In genomic region chr10:8852546-8852945, GRCh38 we compare ENCODE assay signal across 35 cellular contexts.
"Had no signal": no experiment of that assay in that cellular context is flagged by ENCODE, and none has a peak within 500 bp of the region (broad histone marks: within the 10 kb centered on the region; RNA-seq: fewer than 3 reads in every experiment).

No MANE protein-coding gene starts in this region.

- H3K4me1 ChIP-seq: ascending aorta had no signal

- H3K27me3 ChIP-seq: ascending aorta, cardiac muscle cell had no signal

- H3K36me3 Mint-ChIP-seq: activated CD8-positive, alpha-beta memory T cell treated with anti-CD3 and anti-CD28 coated beads, Interleukin-2, amount 10 ng/mL, durations not matched to agents 7 days and 5 days; activated naive CD4-positive, alpha-beta T cell treated with anti-CD3 and anti-CD28 coated beads, Interleukin-2, amount 10 ng/mL, durations not matched to agents 7 days and 5 days; activated naive CD4-positive, alpha-beta T cell treated with anti-CD3 and anti-CD28 coated beads, Interleukin-2, amount 50 U/mL, for 24 hours; activated naive CD8-positive, alpha-beta T cell; activated naive CD8-positive, alpha-beta T cell treated with anti-CD3 and anti-CD28 coated beads, Interleukin-2, amount 10 ng/mL, durations not matched to agents 7 days and 5 days; brain had no signal

- H3K27ac Mint-ChIP-seq: activated CD4-positive, alpha-beta memory T cell treated with anti-CD3 and anti-CD28 coated beads, Interleukin-2, amount 10 ng/mL, durations not matched to agents 7 days and 5 days; activated CD4-positive, alpha-beta T cell treated with anti-CD3 and anti-CD28 coated beads for 36 hours; activated CD4-positive, alpha-beta T cell treated with anti-CD3 and anti-CD28 coated beads, Interleukin-2, amount 10 ng/mL, durations not matched to agents 7 days and 5 days; activated CD8-positive, alpha-beta memory T cell treated with anti-CD3 and anti-CD28 coated beads, Interleukin-2, amount 10 ng/mL, durations not matched to agents 7 days and 5 days; activated CD8-positive, alpha-beta T cell treated with anti-CD3 and anti-CD28 coated beads, Interleukin-2, amount 10 ng/mL, durations not matched to agents 7 days and 5 days; activated naive CD4-positive, alpha-beta T cell treated with anti-CD3 and anti-CD28 coated beads, Interleukin-2, amount 10 ng/mL, durations not matched to agents 7 days and 5 days; activated naive CD4-positive, alpha-beta T cell treated with anti-CD3 and anti-CD28 coated beads, Interleukin-2, amount 50 U/mL, for 24 hours; activated naive CD8-positive, alpha-beta T cell; activated naive CD8-positive, alpha-beta T cell treated with anti-CD3 and anti-CD28 coated beads, Interleukin-2, amount 10 ng/mL, durations not matched to agents 7 days and 5 days; activated naive CD8-positive, alpha-beta T cell treated with anti-CD3 and anti-CD28 coated beads, Interleukin-2, amount 50 U/mL, for 24 hours; activated T-cell treated with anti-CD3 and anti-CD28 coated beads, Interleukin-2, amount 50 U/mL, for 24 hours; activated T-helper 2 cell treated with anti-CD3 and anti-CD28 coated beads, Interferon-gamma antibody, Interleukin-2, Interleukin-4, amounts not matched to agents 10 μg/mL and 5 μg/mL and 100 μg/mL, durations not matched to agents 14 hours and 24 hours and 36 hours; brain; T-helper 1 cell treated with Interleukin-12 subunit alpha and Interleukin-12 subunit beta and Interleukin-4 antibody, amounts not matched to agents 30 μg/mL and 1 μg/mL, for 36 hours; T-helper 2 cell treated with Interferon-gamma antibody and Interleukin-4, amounts not matched to agents 5 μg/mL and 100 μg/mL, for 36 hours had no signal

- DNase-seq: activated CD4-positive, alpha-beta memory T cell treated with anti-CD3 and anti-CD28 coated beads, Interleukin-2, amount 10 ng/mL, durations not matched to agents 7 days and 5 days; activated CD4-positive, alpha-beta T cell treated with anti-CD3 and anti-CD28 coated beads for 1 hour; activated CD4-positive, alpha-beta T cell treated with anti-CD3 and anti-CD28 coated beads for 36 hours; activated CD4-positive, alpha-beta T cell treated with anti-CD3 and anti-CD28 coated beads for 48 hours; activated CD4-positive, alpha-beta T cell treated with anti-CD3 and anti-CD28 coated beads, Interleukin-2, amount 10 ng/mL, durations not matched to agents 7 days and 5 days; activated CD4-positive, alpha-beta T cell treated with anti-CD3 and anti-CD28 coated beads, Interleukin-2, amount 50 U/mL, for 48 hours; activated CD4-positive, CD25-positive, alpha-beta regulatory T cell; activated CD8-positive, alpha-beta memory T cell treated with anti-CD3 and anti-CD28 coated beads for 24 hours; activated CD8-positive, alpha-beta memory T cell treated with anti-CD3 and anti-CD28 coated beads, Interleukin-2, amount 10 ng/mL, durations not matched to agents 7 days and 5 days; activated CD8-positive, alpha-beta memory T cell treated with anti-CD3 and anti-CD28 coated beads, Interleukin-2, amount 50 U/mL, for 48 hours; activated CD8-positive, alpha-beta T cell treated with anti-CD3 and anti-CD28 coated beads, Interleukin-2, amount 10 ng/mL, durations not matched to agents 7 days and 5 days; activated effector memory CD4-positive, alpha-beta T cell treated with Interleukin-2 at 50 U/mL for 16 hours; activated gamma-delta T cell; activated naive CD4-positive, alpha-beta T cell treated with anti-CD3 and anti-CD28 coated beads, Interleukin-2, amount 10 ng/mL, durations not matched to agents 7 days and 5 days; activated naive CD4-positive, alpha-beta T cell treated with Interleukin-2 at 50 U/mL for 16 hours; activated naive CD8-positive, alpha-beta T cell treated with anti-CD3 and anti-CD28 coated beads, Interleukin-2, amount 10 ng/mL, durations not matched to agents 7 days and 5 days; activated naive CD8-positive, alpha-beta T cell treated with anti-CD3 and anti-CD28 coated beads, Interleukin-2, amount 50 U/mL, for 24 hours; activated T-cell treated with anti-CD3 and anti-CD28 coated beads, Interleukin-2, amount 50 U/mL, for 24 hours; activated T-cell treated with anti-CD3 and anti-CD28 coated beads, Interleukin-2, amount 50 U/mL, for 48 hours; amygdala; anterior cingulate cortex; caudate nucleus; T-helper 1 cell; T-helper 2 cell; T-helper 9 cell had no signal

- H3K9me3 Mint-ChIP-seq: activated CD4-positive, alpha-beta memory T cell treated with anti-CD3 and anti-CD28 coated beads, Interleukin-2, amount 10 ng/mL, durations not matched to agents 7 days and 5 days; activated CD4-positive, alpha-beta T cell treated with anti-CD3 and anti-CD28 coated beads, Interleukin-2, amount 10 ng/mL, durations not matched to agents 7 days and 5 days; activated naive CD4-positive, alpha-beta T cell treated with anti-CD3 and anti-CD28 coated beads, Interleukin-2, amount 10 ng/mL, durations not matched to agents 7 days and 5 days; activated naive CD4-positive, alpha-beta T cell treated with anti-CD3 and anti-CD28 coated beads, Interleukin-2, amount 50 U/mL, for 24 hours; activated naive CD8-positive, alpha-beta T cell treated with anti-CD3 and anti-CD28 coated beads, Interleukin-2, amount 10 ng/mL, durations not matched to agents 7 days and 5 days; activated naive CD8-positive, alpha-beta T cell treated with anti-CD3 and anti-CD28 coated beads, Interleukin-2, amount 50 U/mL, for 24 hours; activated T-cell treated with anti-CD3 and anti-CD28 coated beads, Interleukin-2, amount 50 U/mL, for 24 hours; activated T-helper 2 cell treated with anti-CD3 and anti-CD28 coated beads, Interferon-gamma antibody, Interleukin-2, Interleukin-4, amounts not matched to agents 10 μg/mL and 5 μg/mL and 100 μg/mL, durations not matched to agents 14 hours and 24 hours and 36 hours; brain; central memory CD8-positive, alpha-beta T cell; T-helper 1 cell treated with Interleukin-12 subunit alpha and Interleukin-12 subunit beta and Interleukin-4 antibody, amounts not matched to agents 30 μg/mL and 1 μg/mL, for 36 hours; T-helper 2 cell treated with Interferon-gamma antibody and Interleukin-4, amounts not matched to agents 5 μg/mL and 100 μg/mL, for 36 hours had no signal

- H3K27me3 Mint-ChIP-seq: activated CD4-positive, alpha-beta memory T cell treated with anti-CD3 and anti-CD28 coated beads, Interleukin-2, amount 10 ng/mL, durations not matched to agents 7 days and 5 days; activated naive CD4-positive, alpha-beta T cell treated with anti-CD3 and anti-CD28 coated beads, Interleukin-2, amount 10 ng/mL, durations not matched to agents 7 days and 5 days; brain; central memory CD8-positive, alpha-beta T cell had no signal

- H3K36me3 ChIP-seq: ascending aorta, cardiac muscle cell had no signal

- H3K4me3 ChIP-seq: ascending aorta, cardiac muscle cell had no signal

- H3K4me1 Mint-ChIP-seq: activated CD4-positive, alpha-beta memory T cell treated with anti-CD3 and anti-CD28 coated beads, Interleukin-2, amount 10 ng/mL, durations not matched to agents 7 days and 5 days; activated CD4-positive, alpha-beta T cell treated with anti-CD3 and anti-CD28 coated beads for 36 hours; activated CD4-positive, alpha-beta T cell treated with anti-CD3 and anti-CD28 coated beads, Interleukin-2, amount 10 ng/mL, durations not matched to agents 7 days and 5 days; activated CD8-positive, alpha-beta memory T cell treated with anti-CD3 and anti-CD28 coated beads, Interleukin-2, amount 10 ng/mL, durations not matched to agents 7 days and 5 days; activated naive CD4-positive, alpha-beta T cell treated with anti-CD3 and anti-CD28 coated beads, Interleukin-2, amount 10 ng/mL, durations not matched to agents 7 days and 5 days; activated naive CD4-positive, alpha-beta T cell treated with anti-CD3 and anti-CD28 coated beads, Interleukin-2, amount 50 U/mL, for 24 hours; activated naive CD8-positive, alpha-beta T cell treated with anti-CD3 and anti-CD28 coated beads, Interleukin-2, amount 10 ng/mL, durations not matched to agents 7 days and 5 days; brain; central memory CD8-positive, alpha-beta T cell had no signal

- H3K27ac ChIP-seq: ascending aorta, cardiac muscle cell, VCaP had no signal

- H3K4me3 Mint-ChIP-seq: activated CD4-positive, alpha-beta memory T cell treated with anti-CD3 and anti-CD28 coated beads, Interleukin-2, amount 10 ng/mL, durations not matched to agents 7 days and 5 days; activated CD4-positive, alpha-beta T cell treated with anti-CD3 and anti-CD28 coated beads for 36 hours; activated CD4-positive, alpha-beta T cell treated with anti-CD3 and anti-CD28 coated beads, Interleukin-2, amount 10 ng/mL, durations not matched to agents 7 days and 5 days; activated CD8-positive, alpha-beta memory T cell treated with anti-CD3 and anti-CD28 coated beads, Interleukin-2, amount 10 ng/mL, durations not matched to agents 7 days and 5 days; activated CD8-positive, alpha-beta T cell treated with anti-CD3 and anti-CD28 coated beads, Interleukin-2, amount 10 ng/mL, durations not matched to agents 7 days and 5 days; activated naive CD4-positive, alpha-beta T cell treated with anti-CD3 and anti-CD28 coated beads, Interleukin-2, amount 10 ng/mL, durations not matched to agents 7 days and 5 days; activated naive CD4-positive, alpha-beta T cell treated with anti-CD3 and anti-CD28 coated beads, Interleukin-2, amount 50 U/mL, for 24 hours; activated naive CD8-positive, alpha-beta T cell; activated naive CD8-positive, alpha-beta T cell treated with anti-CD3 and anti-CD28 coated beads, Interleukin-2, amount 10 ng/mL, durations not matched to agents 7 days and 5 days; activated naive CD8-positive, alpha-beta T cell treated with anti-CD3 and anti-CD28 coated beads, Interleukin-2, amount 50 U/mL, for 24 hours; activated T-cell treated with anti-CD3 and anti-CD28 coated beads, Interleukin-2, amount 50 U/mL, for 24 hours; brain; central memory CD8-positive, alpha-beta T cell; T-helper 1 cell treated with Interleukin-12 subunit alpha and Interleukin-12 subunit beta and Interleukin-4 antibody, amounts not matched to agents 30 μg/mL and 1 μg/mL, for 36 hours; T-helper 2 cell treated with Interferon-gamma antibody and Interleukin-4, amounts not matched to agents 5 μg/mL and 100 μg/mL, for 36 hours had no signal

- H3K9me3 ChIP-seq: ascending aorta had no signal
